ENCODE assay signal across 25 cellular contexts in the genomic region with DNA sequence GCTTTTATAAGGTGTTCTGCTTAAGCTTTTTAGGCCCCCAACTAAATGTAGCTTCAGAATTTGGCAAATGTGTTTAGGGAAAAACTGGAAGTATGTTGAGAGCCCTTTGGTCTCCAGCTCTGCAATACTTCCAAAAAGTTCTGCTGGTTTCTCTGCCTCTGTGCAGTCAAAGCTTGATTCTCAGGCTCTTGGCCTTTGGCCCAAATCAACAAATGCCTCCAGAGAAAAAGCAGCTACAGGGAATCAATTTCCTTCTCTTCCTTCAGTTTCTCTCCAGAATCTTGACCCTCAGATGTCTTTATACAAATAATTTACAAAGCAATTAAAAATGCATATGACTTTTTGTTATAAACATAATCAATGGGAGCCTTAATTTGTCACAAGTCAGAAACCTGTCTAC.
DNase-seq lines count a peak whose midpoint lies in the region; TF ChIP-seq lines count a peak whose summit lies in the region.
"Had no signal": no experiment of that assay in that cellular context is flagged by ENCODE, and none has a peak within 500 bp of the region (broad histone marks: within the 10 kb centered on the region; RNA-seq: fewer than 3 reads in every experiment).

No MANE protein-coding gene starts in this region.

- H2AFZ ChIP-seq in GM23248 = no peak overlapping the region

- in situ Hi-C loops in GM23248 (cut with MboI) = no loop called here

- no peaks in the 10 kb centered on the region for H3F3A ChIP-seq in GM23248 (ENCODE audit: insufficient read depth)

- no peaks in the 10 kb centered on the region for H3K9me2 ChIP-seq in GM23248 (ENCODE audit: insufficient read depth)

- TF ChIP-seq CTCF in fibroblast of the aortic adventitia (IDR thresholded peaks at IDR 0.05; ENCODE audit: insufficient read depth, low read length) = no peak
- no peak for TF ChIP-seq CTCF in osteocyte (IDR thresholded peaks at IDR 0.05)

- H3K27ac ChIP-seq in GM23248 = no peak overlapping the region
- H3K27ac ChIP-seq: SJCRH30, upper lobe of right lung had no signal

- no peak overlapping the region for H3K4me2 ChIP-seq in GM23248 (ENCODE audit: unreplicated experiment)

- H3K36me3 ChIP-seq in GM23248 (ENCODE audit: low read depth) = no peaks in the 10 kb centered on the region
- H3K36me3 ChIP-seq: BE2C, HAP-1, SJCRH30, upper lobe of right lung had no signal

- H3K9ac ChIP-seq in GM23248 = no peak overlapping the region

- H3K27me3 Mint-ChIP-seq in osteocyte (ENCODE audit: unreplicated experiment) = no peaks in the 10 kb centered on the region
- H3K27me3 Mint-ChIP-seq: activated T-cell treated with anti-CD3 and anti-CD28 coated beads, Interleukin-2, amount 50 U/mL, for 24 hours; dendritic cell treated with granulocyte-macrophage colony-stimulating factor and Interleukin-4, amounts not matched to agents 40 ng/mL and 50 ng/mL, for 4 days; progenitor cell of endocrine pancreas; T-cell had no signal

- no peak overlapping the region for H3K4me3 Mint-ChIP-seq in osteocyte (ENCODE audit: unreplicated experiment)
- H3K4me3 Mint-ChIP-seq: activated T-cell treated with anti-CD3 and anti-CD28 coated beads, Interleukin-2, amount 50 U/mL, for 24 hours; dendritic cell treated with granulocyte-macrophage colony-stimulating factor and Interleukin-4, amounts not matched to agents 40 ng/mL and 50 ng/mL, for 4 days; T-cell had no signal

- no peaks in the 10 kb centered on the region for H3K4me1 ChIP-seq in GM23248 (ENCODE audit: insufficient read depth)
- H3K4me1 ChIP-seq: BE2C, HAP-1, SJCRH30, upper lobe of right lung had no signal

- peaks cover 9% of the 10 kb centered on the region for H3K9me3 Mint-ChIP-seq in osteocyte (ENCODE audit: unreplicated experiment)

- H3K9me3 ChIP-seq in GM23248 (ENCODE audit: low read depth) = no peaks in the 10 kb centered on the region
- H3K9me3 ChIP-seq: BE2C, HAP-1, upper lobe of right lung had no signal

- peak overlapping the region; percentile 4 for H3K27ac Mint-ChIP-seq in osteocyte (ENCODE audit: unreplicated experiment)
- H3K27ac Mint-ChIP-seq: activated T-cell treated with anti-CD3 and anti-CD28 coated beads, Interleukin-2, amount 50 U/mL, for 24 hours; dendritic cell treated with granulocyte-macrophage colony-stimulating factor and Interleukin-4, amounts not matched to agents 40 ng/mL and 50 ng/mL, for 4 days; progenitor cell of endocrine pancreas; T-cell had no signal

- H3K36me3 Mint-ChIP-seq in osteocyte (ENCODE audit: unreplicated experiment) = peaks cover 17% of the 10 kb centered on the region

- no peaks in the 10 kb centered on the region for H4K20me1 ChIP-seq in GM23248 (ENCODE audit: insufficient read depth)

- no peak overlapping the region for H3K4me3 ChIP-seq in fibroblast of the aortic adventitia (ENCODE audit: low read depth, low read length)
- H3K4me3 ChIP-seq in GM23248 = no peak overlapping the region
- H3K4me3 ChIP-seq: HAP-1, SJCRH30, upper lobe of right lung had no signal

- H3K4me1 Mint-ChIP-seq in osteocyte (ENCODE audit: unreplicated experiment) = peaks cover 11% of the 10 kb centered on the region
- H3K4me1 Mint-ChIP-seq: T-cell had no signal

- no peaks in the 10 kb centered on the region for H3K27me3 ChIP-seq in GM23248 (replicated peaks; ENCODE audit: insufficient read depth)
- H3K27me3 ChIP-seq: BE2C, SJCRH30, upper lobe of right lung had no signal

- DNase-seq in EH (ENCODE audit: low read depth) = peak; percentile 33
- peak; percentile 58 for DNase-seq in astrocyte of the hippocampus (ENCODE audit: low read depth, low spot score)
- DNase-seq in fibroblast of the aortic adventitia (ENCODE audit: low read depth) = peak; percentile 45
- DNase-seq in osteocyte (ENCODE audit: extremely low spot score, unreplicated experiment) = no peak
- no peak for DNase-seq in NCI-H187 treated with DMSO at 0.1 percent for 48 hours (lab: John Stamatoyannopoulos, UW)
- no peak for DNase-seq in germinal center (ENCODE audit: low spot score)
- no peak for DNase-seq in GM23248
- DNase-seq in COLO829 (ENCODE audit: low spot score) = no peak
- DNase-seq: activated T-cell treated with anti-CD3 and anti-CD28 coated beads, Interleukin-2, amount 50 U/mL, for 24 hours; BE2C; COR-L47; DMS79; head of caudate nucleus; left cardiac atrium; NCI-H1092 treated with DMSO at 0.1 percent for 48 hours; NCI-H1930; NCI-H526 treated with DMSO at 0.1 percent for 48 hours; SJCRH30; small intestine; stimulated activated CD4-positive, alpha-beta T cell treated with anti-CD3 and anti-CD28 coated beads, Interleukin-2, amount 100 ng/mL, for 24 hours; T-cell; upper lobe of right lung had no signal

- no peaks in the 10 kb centered on the region for H3K79me2 ChIP-seq in GM23248 (ENCODE audit: insufficient read depth)

Comparison
In these comparisons a context has a peak if more than half of its experiments do, and no peak if none do; other contexts are left out.
1. DNase-seq: peak in EH (single experiment), astrocyte of the hippocampus (single experiment) and fibroblast of the aortic adventitia (single experiment); none in osteocyte (single experiment), NCI-H187 treated with DMSO at 0.1 percent for 48 hours (single experiment), germinal center (single experiment), GM23248 (single experiment) and COLO829 (single experiment).